ENCODE assay signal across 31 cellular contexts in genomic region chr12:34016361-34016760, GRCh38. TPM values are rescaled to one million over a fixed set of nuclear protein-coding genes. Genes with fewer than 3 reads are reported as not detected.
DNase-seq lines count a peak whose midpoint lies in the region; ATAC-seq and TF ChIP-seq lines count a peak whose summit lies in the region.
"Had no signal": no experiment of that assay in that cellular context is flagged by ENCODE, and none has a peak within 500 bp of the region (broad histone marks: within the 10 kb centered on the region; RNA-seq: fewer than 3 reads in every experiment).

No MANE protein-coding gene starts in this region.

- H3K27me3 ChIP-seq in foreskin keratinocyte (no peaks in the 10 kb centered on the region), right cardiac atrium (ENCODE audit: control insufficient read depth, insufficient read depth) (no peaks in the 10 kb centered on the region)
- H3K27me3 ChIP-seq: breast epithelium, transverse colon had no signal

- intact Hi-C loops in OCI-LY7 (cut with micrococcal nuclease; ENCODE audit: unreplicated experiment) (no loop called here), right cardiac atrium (cut with DNase I) (loop anchor here in 1 of 4 donors (10.0 kb wide), 1 partner anchor 1252 kb away; no protein-coding TSS in a partner anchor)

- H3K4me1 ChIP-seq in OCI-LY7 (ENCODE audit: insufficient read depth, low read length, poor library complexity, severe bottlenecking) = peaks cover 4% of the 10 kb centered on the region
- no peaks in the 10 kb centered on the region for H3K4me1 ChIP-seq in foreskin keratinocyte
- no peaks in the 10 kb centered on the region for H3K4me1 ChIP-seq in right cardiac atrium (ENCODE audit: control insufficient read depth, insufficient read depth, low read length)
- H3K4me1 ChIP-seq: breast epithelium had no signal

- DNase-seq in DMS53 (lab: John Stamatoyannopoulos, UW) (peak; percentile 12), DMS53 treated with DMSO at 0.1 percent for 48 hours (lab: John Stamatoyannopoulos, UW; ENCODE audit: unreplicated experiment) (no peak), OCI-LY7 (ENCODE audit: low spot score) (peak; percentile 18), foreskin keratinocyte (no peak), right cardiac atrium (no peak), NCI-H2029 (lab: John Stamatoyannopoulos, UW) (no peak)
- DNase-seq: activated CD4-positive, CD25-positive, alpha-beta regulatory T cell; activated CD8-positive, alpha-beta memory T cell treated with anti-CD3 and anti-CD28 coated beads, Interleukin-2, amount 10 ng/mL, durations not matched to agents 7 days and 5 days; activated naive CD4-positive, alpha-beta T cell treated with Interleukin-2 at 50 U/mL for 16 hours; activated T-cell treated with anti-CD3 and anti-CD28 coated beads, Interleukin-2, amount 50 U/mL, for 72 hours; AML-193; CD8-positive, alpha-beta T cell; DMS153; effector CD4-positive, alpha-beta T cell; GDM1; glutamatergic neuron; kidney; lower lobe of right lung; MM.1S; mucosa of descending colon; NCI-H1417 treated with DMSO at 0.1 percent for 48 hours; NCI-H82; SHP77; small intestine; SW 1271; transverse colon had no signal

- CTCF ChIA-PET in OCI-LY7 (lab: Charles Lee; ENCODE audit: unreplicated experiment) = no interaction called here

- no peaks in the 10 kb centered on the region for H3K36me3 ChIP-seq in OCI-LY7 (ENCODE audit: insufficient read depth, low read length)
- H3K36me3 ChIP-seq: breast epithelium, lower lobe of right lung, transverse colon had no signal

- no peak overlapping the region for H3K4me3 ChIP-seq in GM12875 (ENCODE audit: low read depth, low read length)
- no peak overlapping the region for H3K4me3 ChIP-seq in OCI-LY7 (ENCODE audit: low read depth, low read length, poor library complexity, severe bottlenecking)
- no peak overlapping the region for H3K4me3 ChIP-seq in right cardiac atrium (ENCODE audit: low read length)
- H3K4me3 ChIP-seq: breast epithelium, lower lobe of right lung, mucosa of descending colon, transverse colon had no signal

- H3K4me2 ChIP-seq in OCI-LY7 (ENCODE audit: low read length) = no peak overlapping the region

- H3K9me2 ChIP-seq in OCI-LY7 (ENCODE audit: insufficient read depth, low read length) = no peaks in the 10 kb centered on the region

- H3K27ac ChIP-seq in OCI-LY7 (ENCODE audit: low read depth, low read length, poor library complexity, severe bottlenecking) = no peak overlapping the region
- H3K27ac ChIP-seq in foreskin keratinocyte = no peak overlapping the region
- no peak overlapping the region for H3K27ac ChIP-seq in right cardiac atrium (ENCODE audit: low read length)
- H3K27ac ChIP-seq: breast epithelium, epithelial cell of prostate, lower lobe of right lung, transverse colon had no signal

- H3K9me3 ChIP-seq in OCI-LY7 (ENCODE audit: low read length) (no peaks in the 10 kb centered on the region), right cardiac atrium (ENCODE audit: control insufficient read depth, low read length) (no peaks in the 10 kb centered on the region)
- H3K9me3 ChIP-seq: breast epithelium, lower lobe of right lung, mucosa of descending colon, transverse colon had no signal

- 80% methylated on average over 3 of the region's 3 CpGs for WGBS in right cardiac atrium

- POLR2A ChIA-PET in OCI-LY7 (lab: Charles Lee) = no interaction called here

- H2AFZ ChIP-seq in OCI-LY7 (ENCODE audit: low read length) = peak overlapping the region; percentile 52

- H4K20me1 ChIP-seq in OCI-LY7 (ENCODE audit: insufficient read depth, low read length) = no peaks in the 10 kb centered on the region

- TF ChIP-seq CTCF in GM12875 (IDR thresholded peaks at IDR 0.05; ENCODE audit: borderline replicate concordance, insufficient read depth, low read depth, low read length) = 0 out of 2 replicates have a peak, but pooled peaks have one; percentile 5
- no peak for TF ChIP-seq CTCF in OCI-LY7 (conservative IDR thresholded peaks at IDR 0.05; ENCODE audit: low read length)
- no peak for TF ChIP-seq CTCF in foreskin keratinocyte (conservative IDR thresholded peaks at IDR 0.05)

- H3K79me2 ChIP-seq in OCI-LY7 (ENCODE audit: insufficient read depth, low read depth, low read length) = no peaks in the 10 kb centered on the region

- no TSS peak for BruUV-seq in OCI-LY7 (replicated peaks; lab: Mats Ljungman, UMichigan)

- peak; percentile 25 for ATAC-seq in foreskin keratinocyte
- no peak for ATAC-seq in right cardiac atrium
- no peak for ATAC-seq in HG03175 (IDR thresholded peaks at IDR 0.05; ENCODE audit: unreplicated experiment)
- ATAC-seq: activated CD8-positive, alpha-beta memory T cell treated with anti-CD3 and anti-CD28 coated beads, Interleukin-2, amount 10 ng/mL, durations not matched to agents 7 days and 5 days; activated T-cell treated with anti-CD3 and anti-CD28 coated beads, Interleukin-2, amount 50 U/mL, for 72 hours; CD8-positive, alpha-beta T cell; lower lobe of right lung; mucosa of descending colon; natural killer cell treated with Interleukin-12 subunit alpha and Interleukin-12 subunit beta and Interleukin-15 and Interleukin-18, amount 100 ng/mL, for 72 hours had no signal

RNA-seq across cellular contexts. Expression of gene ALG10, which starts 5.9 kb away (rescaled TPM):
- 20.7 and 28.6 TPM in 2 replicates for total RNA-seq in OCI-LY7 (2014; rRNA removed; shearing (Covaris generic))
- total RNA-seq in OCI-LY7 (2022) (28.8 and 30.3 TPM in 2 replicates), foreskin keratinocyte (7.4 and 7.6 TPM in 2 replicates), right cardiac atrium (1 to 10 TPM; 4.7 to 5.6 (median 5.0) TPM)
- polyA plus RNA-seq in foreskin keratinocyte (1.8 and 2.4 TPM in 2 replicates), right cardiac atrium (0.79 TPM)

Comparison
In these comparisons a context has a peak if more than half of its experiments do, and no peak if none do; other contexts are left out.
1. DNase-seq: peak in DMS53 (single experiment) and OCI-LY7 (single experiment); none in DMS53 treated with DMSO at 0.1 percent for 48 hours (single experiment), foreskin keratinocyte (0 of 2), right cardiac atrium (0 of 3) and NCI-H2029 (single experiment).